ENCODE assay signal across 11 cellular contexts in genomic region chr19:29527500-29528328, GRCh38. TPM values are rescaled to one million over a fixed set of nuclear protein-coding genes. Genes with fewer than 3 reads are reported as not detected.
DNase-seq lines count a peak whose midpoint lies in the region; ATAC-seq and TF ChIP-seq lines count a peak whose summit lies in the region.
"Had no signal": no experiment of that assay in that cellular context is flagged by ENCODE, and none has a peak within 500 bp of the region (broad histone marks: within the 10 kb centered on the region; RNA-seq: fewer than 3 reads in every experiment).

No MANE protein-coding gene starts in this region.

- H3K27me3 Mint-ChIP-seq in neural progenitor cell (ENCODE audit: insufficient read depth, low read depth), result peaks cover 70% of the 10 kb centered on the region

- H3K4me3 ChIP-seq in BE2C (ENCODE audit: low read depth, low read length), result no peak overlapping the region
- no peak overlapping the region for H3K4me3 ChIP-seq in HCT116 (replicated peaks in 1 of 2; ENCODE audit: low read depth in 1 of 2, low read length in 2 of 2)
- peak overlapping the region; percentile 67 for H3K4me3 ChIP-seq in neural progenitor cell

- H3K27me3 ChIP-seq in BE2C (peaks cover 67% of the 10 kb centered on the region), HCT116 (ENCODE audit: insufficient read depth, low read length) (peaks cover 13% of the 10 kb centered on the region; the same call in 1 of the 2 replicates), neural progenitor cell (peaks cover 94% of the 10 kb centered on the region)

- TF ChIP-seq CTCF in BE2C (IDR thresholded peaks at IDR 0.05; ENCODE audit: low read depth, low read length), result peak; percentile 13; the same call in 1 of the 2 replicates
- TF ChIP-seq CTCF in HCT116 (IDR thresholded peaks at IDR 0.05 in 2 of 3, conservative IDR thresholded peaks at IDR 0.05 in 1 of 3; ENCODE audit: borderline replicate concordance in 1 of 3, insufficient read depth in 1 of 3, low read depth in 2 of 3, low read length in 2 of 3), result no peak
- TF ChIP-seq CTCF in neural progenitor cell (IDR thresholded peaks at IDR 0.05), result peak; percentile 54

- H4K20me1 ChIP-seq in HCT116 (ENCODE audit: insufficient read depth) (no peaks in the 10 kb centered on the region), neural progenitor cell (ENCODE audit: low read depth) (peaks cover 32% of the 10 kb centered on the region)

- CTCF ChIA-PET in HCT116 (lab: Charles Lee), result interaction anchor here (0.9 to 1.8 kb wide), 8 partner anchors 8 to 264 kb away, joined by 3 to 13 read pairs (median 4); no protein-coding TSS in a partner anchor

- peak; percentile 41 for ATAC-seq in HCT116

- no peak for TF ChIP-seq POLR2A in HCT116 (IDR thresholded peaks at IDR 0.05; ENCODE audit: borderline replicate concordance, extremely low read depth, insufficient read depth, insufficient read length)

- no TSS peak for BruUV-seq in HCT116 (replicated peaks; lab: Mats Ljungman, UMichigan)

- intact Hi-C loops in HCT116 (cut with micrococcal nuclease), result loop anchor here (5.0 kb wide), 1 partner anchor 60 kb away; no protein-coding TSS in a partner anchor

- H3K4me1 ChIP-seq in BE2C (no peaks in the 10 kb centered on the region), HCT116 (ENCODE audit: control insufficient read depth in 1 of 2, insufficient read depth in 2 of 2, low read length in 2 of 2) (peaks cover 0 to 8% of the 10 kb centered on the region in 2 experiments; a peak in 1 of 4 replicates), neural progenitor cell (peaks cover 28% of the 10 kb centered on the region)

- H3K9me3 Mint-ChIP-seq in neural progenitor cell, result peaks cover 2% of the 10 kb centered on the region
- H3K9me3 Mint-ChIP-seq: dendritic cell treated with granulocyte-macrophage colony-stimulating factor and Interleukin-4, amounts not matched to agents 40 ng/mL and 50 ng/mL, for 4 days had no signal

- no peak overlapping the region for H3K27ac ChIP-seq in HCT116 (ENCODE audit: low read depth, low read length)
- H3K27ac ChIP-seq in caudate nucleus (ENCODE audit: low read depth, low read length), result peak overlapping the region; percentile 76
- no peak overlapping the region for H3K27ac ChIP-seq in neural progenitor cell
- H3K27ac ChIP-seq: tibial artery had no signal

- H3K4me1 Mint-ChIP-seq in neural progenitor cell, result peaks cover 21% of the 10 kb centered on the region

- POLR2A ChIA-PET in HCT116 (lab: Charles Lee), result no interaction called here

- no peaks in the 10 kb centered on the region for H3K36me3 Mint-ChIP-seq in neural progenitor cell

- H3K4me2 ChIP-seq in HCT116 (ENCODE audit: low read length) (peak overlapping the region; percentile 49), neural progenitor cell (peak overlapping the region; percentile 99)

- H3K79me2 ChIP-seq in HCT116 (ENCODE audit: insufficient read depth, low read length) (no peaks in the 10 kb centered on the region), neural progenitor cell (ENCODE audit: low read depth) (no peaks in the 10 kb centered on the region)

- no peak for DNase-seq in BE2C
- no peak for DNase-seq in HCT116 (ENCODE audit: low read depth, low spot score)
- no peak for DNase-seq in caudate nucleus (lab: John Stamatoyannopoulos, UW)
- DNase-seq in neural progenitor cell (ENCODE audit: low spot score), result no peak
- no peak for DNase-seq in NCI-H187 (lab: John Stamatoyannopoulos, UW)
- no peak for DNase-seq in activated gamma-delta T cell treated with Interleukin-2 at 50 U/mL for 16 hours
- DNase-seq in NCI-H345 (lab: John Stamatoyannopoulos, UW), result no peak
- no peak for DNase-seq in SKM-1 (lab: John Stamatoyannopoulos, UW; ENCODE audit: unreplicated experiment)
- DNase-seq: OCI-M1 had no signal

- peak overlapping the region; percentile 65 for H2AFZ ChIP-seq in HCT116 (ENCODE audit: low read depth, low read length, poor library complexity, severe bottlenecking)
- H2AFZ ChIP-seq in neural progenitor cell (replicated peaks), result peak overlapping the region; percentile 94

- no peaks in the 10 kb centered on the region for H3K9me2 ChIP-seq in HCT116 (ENCODE audit: insufficient read depth)

- RAD21 ChIA-PET in HCT116 (lab: Charles Lee; ENCODE audit: low non-redundant PET in 1 of 2, low total read pairs in 2 of 2, uncharacterized antibody in 2 of 2, unreplicated experiment in 2 of 2), result interaction anchor here (1.0 to 1.1 kb wide), 2 partner anchors 60 kb away, joined by 3 to 4 read pairs; no protein-coding TSS in a partner anchor

- H3K4me3 Mint-ChIP-seq in neural progenitor cell, result peak overlapping the region; percentile 80
- H3K4me3 Mint-ChIP-seq: dendritic cell treated with granulocyte-macrophage colony-stimulating factor and Interleukin-4, amounts not matched to agents 40 ng/mL and 50 ng/mL, for 4 days had no signal

- no peaks in the 10 kb centered on the region for H3K36me3 ChIP-seq in BE2C
- no peaks in the 10 kb centered on the region for H3K36me3 ChIP-seq in HCT116 (ENCODE audit: control insufficient read depth in 1 of 2, insufficient read depth in 2 of 2, low read length in 2 of 2)
- H3K36me3 ChIP-seq in neural progenitor cell, result no peaks in the 10 kb centered on the region
- H3K36me3 ChIP-seq: tibial artery had no signal

- H3K9me3 ChIP-seq in BE2C (no peaks in the 10 kb centered on the region), HCT116 (ENCODE audit: control insufficient read depth in 1 of 2, insufficient read depth in 1 of 2, low read depth in 1 of 2, low read length in 2 of 2) (no peaks in the 10 kb centered on the region), neural progenitor cell (ENCODE audit: low read depth) (no peaks in the 10 kb centered on the region)
- H3K9me3 ChIP-seq: tibial artery had no signal

- no peak overlapping the region for H3K9ac ChIP-seq in HCT116 (ENCODE audit: low read length)
- H3K9ac ChIP-seq in neural progenitor cell, result no peak overlapping the region

- peaks cover 31% of the 10 kb centered on the region for H3F3A ChIP-seq in neural progenitor cell (ENCODE audit: low read depth)

- no peak for TF ChIP-seq RAD21 in HCT116 (IDR thresholded peaks at IDR 0.05; ENCODE audit: low read depth)

- H3K27ac Mint-ChIP-seq in neural progenitor cell, result no peak overlapping the region
- H3K27ac Mint-ChIP-seq: dendritic cell treated with granulocyte-macrophage colony-stimulating factor and Interleukin-4, amounts not matched to agents 40 ng/mL and 50 ng/mL, for 4 days had no signal

TF ChIP-seq in HCT116, 20 proteins besides CTCF, POLR2A, EP300 and RAD21 (continues in another document):
- no peak for TF ChIP-seq CEBPB (IDR thresholded peaks at IDR 0.05; ENCODE audit: low read depth)
- TF ChIP-seq POLR2AphosphoS5 (IDR thresholded peaks at IDR 0.05; ENCODE audit: low read depth, low read length), result no peak
- no peak for TF ChIP-seq FOSL1 (IDR thresholded peaks at IDR 0.05; ENCODE audit: low read depth)
- TF ChIP-seq MAX (IDR thresholded peaks at IDR 0.05), result no peak
- no peak for TF ChIP-seq EZH2 (IDR thresholded peaks at IDR 0.05)
- TF ChIP-seq ZBTB33 (IDR thresholded peaks at IDR 0.05; ENCODE audit: extremely low read depth, insufficient replicate concordance, low read length), result no peak
- TF ChIP-seq SP1 (IDR thresholded peaks at IDR 0.05; ENCODE audit: low read depth), result no peak
- no peak for TF ChIP-seq REST (IDR thresholded peaks at IDR 0.05; ENCODE audit: low read depth)
- no peak for TF ChIP-seq EGR1 (IDR thresholded peaks at IDR 0.05; ENCODE audit: low read depth)
- no peak for TF ChIP-seq ZFX (IDR thresholded peaks at IDR 0.05)
- no peak for TF ChIP-seq SRF (IDR thresholded peaks at IDR 0.05; ENCODE audit: low read depth)

RNA-seq across cellular contexts. Expression of gene VSTM2B, which starts 1.9 kb away (rescaled TPM):
- polyA plus RNA-seq in BE2C (2012; ENCODE audit: insufficient read depth, insufficient read length, low read depth), result not detected
- total RNA-seq in HCT116 (2021; ENCODE audit: unreplicated experiment) (not detected), neural progenitor cell (ENCODE audit: low replicate concordance) (0.59 TPM in 1 of 2 replicates, not detected in the other)
- not detected in 2 replicates for polyA plus RNA-seq in HCT116 (2012)

Comparison
In these comparisons a context has a peak if more than half of its experiments do, and no peak if none do; other contexts are left out.
1. CTCF ChIP-seq: peak in BE2C (single experiment) and neural progenitor cell (single experiment); none in HCT116 (0 of 3).